ENCODE assay signal across 16 cellular contexts in the genomic region with DNA sequence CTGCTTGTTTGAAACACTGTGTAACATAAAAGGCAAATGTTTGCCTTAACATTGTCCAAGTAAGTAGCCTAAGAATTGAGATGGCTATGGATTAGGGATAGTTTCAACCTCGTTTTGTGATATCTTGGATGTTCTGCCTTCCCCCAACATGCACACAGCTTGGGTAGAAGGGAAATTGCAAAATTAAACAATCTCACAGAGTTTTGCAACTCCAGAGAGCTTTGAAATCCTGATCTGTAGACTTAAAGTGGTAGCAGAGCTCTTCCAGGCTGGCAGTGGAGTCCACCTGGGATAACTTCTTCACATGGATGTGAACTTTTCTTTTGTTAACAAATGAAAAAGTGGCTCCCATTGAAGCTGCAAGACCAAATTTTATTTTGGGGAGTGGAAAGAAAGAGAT. TPM values are rescaled to one million over a fixed set of nuclear protein-coding genes. Genes with fewer than 3 reads are reported as not detected.
DNase-seq lines count a peak whose midpoint lies in the region; TF ChIP-seq lines count a peak whose summit lies in the region.
"Had no signal": no experiment of that assay in that cellular context is flagged by ENCODE, and none has a peak within 500 bp of the region (broad histone marks: within the 10 kb centered on the region; RNA-seq: fewer than 3 reads in every experiment).

No MANE protein-coding gene starts in this region.

- H3K27ac ChIP-seq in HL-60 (replicated peaks) (peak overlapping the region; percentile 39), smooth muscle cell (ENCODE audit: low read depth) (no peak overlapping the region), mammary epithelial cell (ENCODE audit: insufficient read depth, low read depth, low read length) (no peak overlapping the region), stomach (no peak overlapping the region)
- H3K27ac ChIP-seq: SJSA1 had no signal

- H3K36me3 ChIP-seq in adipocyte (ENCODE audit: control insufficient read depth, insufficient read depth, low read length, severe bottlenecking) (no peaks in the 10 kb centered on the region), smooth muscle cell (ENCODE audit: low read depth) (no peaks in the 10 kb centered on the region), mammary epithelial cell (ENCODE audit: insufficient read depth, low read length) (no peaks in the 10 kb centered on the region), stomach (no peaks in the 10 kb centered on the region)
- H3K36me3 ChIP-seq: HAP-1, SJSA1 had no signal

- H3F3A ChIP-seq in smooth muscle cell (ENCODE audit: low read depth), result no peaks in the 10 kb centered on the region

- H3K4me1 ChIP-seq in adipocyte (ENCODE audit: control insufficient read depth, insufficient read depth, low read length), result peaks cover 8% of the 10 kb centered on the region
- no peaks in the 10 kb centered on the region for H3K4me1 ChIP-seq in smooth muscle cell (ENCODE audit: low read depth)
- H3K4me1 ChIP-seq in mammary epithelial cell (ENCODE audit: insufficient read depth, low read length), result no peaks in the 10 kb centered on the region
- no peaks in the 10 kb centered on the region for H3K4me1 ChIP-seq in stomach
- H3K4me1 ChIP-seq: HAP-1 had no signal

- H2AFZ ChIP-seq in smooth muscle cell (ENCODE audit: low read depth), result peak overlapping the region; percentile 70
- no peak overlapping the region for H2AFZ ChIP-seq in mammary epithelial cell (ENCODE audit: low read depth, low read length)

- H3K9me3 ChIP-seq in adipocyte (ENCODE audit: control insufficient read depth, low read length) (no peaks in the 10 kb centered on the region), smooth muscle cell (replicated peaks; ENCODE audit: low read depth) (no peaks in the 10 kb centered on the region), mammary epithelial cell (replicated peaks; ENCODE audit: insufficient read depth, low read length) (no peaks in the 10 kb centered on the region), stomach (no peaks in the 10 kb centered on the region)
- H3K9me3 ChIP-seq: HAP-1, SJSA1 had no signal

- H3K4me3 ChIP-seq in HL-60 (replicated peaks; ENCODE audit: insufficient read depth, low read length), result no peak overlapping the region
- H3K4me3 ChIP-seq in NB4 (ENCODE audit: low read depth, low read length), result no peak overlapping the region
- no peak overlapping the region for H3K4me3 ChIP-seq in adipocyte (ENCODE audit: low read length)
- no peak overlapping the region for H3K4me3 ChIP-seq in smooth muscle cell
- H3K4me3 ChIP-seq in mammary epithelial cell (replicated peaks in 1 of 3; ENCODE audit: insufficient read depth in 1 of 3, low read depth in 2 of 3, low read length in 3 of 3), result no peak overlapping the region
- H3K4me3 ChIP-seq in stomach, result no peak overlapping the region
- H3K4me3 ChIP-seq: HAP-1, SJSA1 had no signal

- H3K9ac ChIP-seq in adipocyte (ENCODE audit: low read length) (no peak overlapping the region), smooth muscle cell (ENCODE audit: low read depth) (no peak overlapping the region), mammary epithelial cell (ENCODE audit: insufficient read depth, low read length) (no peak overlapping the region)

- 44% methylated on average over 1 of the region's 1 CpG for WGBS in smooth muscle cell (ENCODE audit: low lambda C conversion rate)
- WGBS in mammary epithelial cell (ENCODE audit: low coverage, missing lambda C conversion rate), result 0% methylated on average over 1 of the region's 1 CpG
- WGBS in stomach, 5 donors, result 14 to 32% (median 19%) methylated on average over 1 of the region's 1 CpG

- no peak overlapping the region for H3K4me2 ChIP-seq in smooth muscle cell
- H3K4me2 ChIP-seq in mammary epithelial cell (ENCODE audit: insufficient read depth, low read depth, low read length), result no peak overlapping the region

- no peak for TF ChIP-seq EP300 in stomach (IDR thresholded peaks at IDR 0.05)

- TF ChIP-seq POLR2A in NB4 (IDR thresholded peaks at IDR 0.05; ENCODE audit: extremely low read depth, insufficient read length) (no peak), stomach (IDR thresholded peaks at IDR 0.05) (no peak)

- no peaks in the 10 kb centered on the region for H3K79me2 ChIP-seq in smooth muscle cell (ENCODE audit: low read depth)
- no peaks in the 10 kb centered on the region for H3K79me2 ChIP-seq in mammary epithelial cell (ENCODE audit: insufficient read depth, low read length)

- intact Hi-C loops in mammary epithelial cell (cut with micrococcal nuclease) (no loop called here), stomach (cut with DNase I; ENCODE audit: low total_unique reads) (no loop called here)

- TF ChIP-seq CTCF in HL-60 (IDR thresholded peaks at IDR 0.05; ENCODE audit: insufficient read depth, low read length) (no peak), NB4 (IDR thresholded peaks at IDR 0.05; ENCODE audit: low read depth, low read length) (no peak), smooth muscle cell (IDR thresholded peaks at IDR 0.05; ENCODE audit: borderline replicate concordance, insufficient read depth, poor library complexity, severe bottlenecking) (no peak), mammary epithelial cell (conservative IDR thresholded peaks at IDR 0.05 in 1 of 2, IDR thresholded peaks at IDR 0.05 in 1 of 2; ENCODE audit: extremely low read depth in 1 of 2, insufficient read depth in 1 of 2, low read depth in 1 of 2, low read length in 2 of 2) (no peak), stomach (IDR thresholded peaks at IDR 0.05) (no peak)

- BruUV-seq in mammary epithelial cell (replicated peaks; lab: Mats Ljungman, UMichigan), result no TSS peak

- in situ Hi-C loops in mammary epithelial cell (cut with MboI; ENCODE audit: low sequenced_read_pairs in 2 of 2), result no loop called here

- DNase-seq in HL-60 (ENCODE audit: low read depth in 1 of 2, low spot score in 1 of 2) (peak in 1 of 2 experiments; percentile 68), NB4 (ENCODE audit: low read depth) (peak; percentile 64), adipocyte (ENCODE audit: low read depth) (peak; percentile 14), smooth muscle cell (lab: John Stamatoyannopoulos, UW; ENCODE audit: unreplicated experiment) (no peak), RPMI8226 (no peak), mammary epithelial cell (no peak), stomach (no peak)
- DNase-seq: Calu3; CD4-positive, alpha-beta memory T cell; NCI-H1048; NCI-H1436 treated with DMSO at 0.1 percent for 48 hours; NCI-H2081 treated with DMSO at 0.1 percent for 48 hours; NCI-H524 had no signal

- dilution Hi-C loops in mammary epithelial cell (cut with HindIII; ENCODE audit: low sequenced_read_pairs), result no loop called here

- CTCF ChIA-PET in mammary epithelial cell (lab: Charles Lee; ENCODE audit: low non-redundant PET), result no interaction called here

- H4K20me1 ChIP-seq in smooth muscle cell (ENCODE audit: low read depth) (no peaks in the 10 kb centered on the region), mammary epithelial cell (ENCODE audit: insufficient read depth, low read length) (no peaks in the 10 kb centered on the region)

- H3K27me3 ChIP-seq in HL-60 (ENCODE audit: insufficient read depth, poor library complexity, severe bottlenecking), result no peaks in the 10 kb centered on the region
- H3K27me3 ChIP-seq in adipocyte (replicated peaks; ENCODE audit: control insufficient read depth, insufficient read depth, low read length), result peaks cover 12% of the 10 kb centered on the region
- H3K27me3 ChIP-seq in smooth muscle cell (ENCODE audit: low read depth), result peaks cover 15% of the 10 kb centered on the region
- no peaks in the 10 kb centered on the region for H3K27me3 ChIP-seq in mammary epithelial cell (ENCODE audit: insufficient read depth, low read length)
- peaks cover 0 to 29% (median 6%) of the 10 kb centered on the region in 3 donors for H3K27me3 ChIP-seq in stomach

RNA-seq across cellular contexts. Expression of gene CHRNA1, which starts 59.6 kb away (rescaled TPM):
- total RNA-seq in smooth muscle cell (1.0 and 1.3 TPM in 2 replicates), mammary epithelial cell (not detected), stomach (not detected)
- polyA plus RNA-seq in smooth muscle cell (1.2 and 3.1 TPM in 2 replicates), mammary epithelial cell (not detected), stomach (under 1 TPM in 1 of 3 donors, not detected in 2; 0.46 TPM)
- polyA minus RNA-seq in mammary epithelial cell, result not detected
- total RNA-seq: Calu3; CD4-positive, alpha-beta memory T cell; OCI-LY7 had no signal

Comparison
In these comparisons a context has a peak if more than half of its experiments do, and no peak if none do; other contexts are left out.
1. DNase-seq: peak in NB4 (single experiment) and adipocyte (single experiment); none in smooth muscle cell (single experiment), RPMI8226 (single experiment), mammary epithelial cell (single experiment) and stomach (single experiment).